22 cellular contexts compared by ENCODE assay signal in genomic region chr11:91397134-91397468, GRCh38.
DNase-seq lines count a peak whose midpoint lies in the region; ATAC-seq, FAIRE-seq and TF ChIP-seq lines count a peak whose summit lies in the region.
"Had no signal": no experiment of that assay in that cellular context is flagged by ENCODE, and none has a peak within 500 bp of the region (broad histone marks: within the 10 kb centered on the region; RNA-seq: fewer than 3 reads in every experiment).

No MANE protein-coding gene starts in this region.

- no peaks in the 10 kb centered on the region for H3K27me3 Mint-ChIP-seq in Caco-2 (ENCODE audit: insufficient read depth, unreplicated experiment)
- no peaks in the 10 kb centered on the region for H3K27me3 Mint-ChIP-seq in astrocyte (ENCODE audit: low read depth, unreplicated experiment)
- H3K27me3 Mint-ChIP-seq in naive thymus-derived CD8-positive, alpha-beta T cell, result no peaks in the 10 kb centered on the region

- no peaks in the 10 kb centered on the region for H3K27me3 ChIP-seq in Caco-2 (replicated peaks; ENCODE audit: control insufficient read depth, insufficient read depth, low read length)
- no peaks in the 10 kb centered on the region for H3K27me3 ChIP-seq in astrocyte (ENCODE audit: insufficient read depth, low read length)
- H3K27me3 ChIP-seq in smooth muscle cell (ENCODE audit: low read depth), result no peaks in the 10 kb centered on the region
- no peaks in the 10 kb centered on the region for H3K27me3 ChIP-seq in left ventricle myocardium inferior (ENCODE audit: low read depth)

- no peaks in the 10 kb centered on the region for H3K79me2 ChIP-seq in astrocyte (ENCODE audit: insufficient read depth, low read length)
- no peaks in the 10 kb centered on the region for H3K79me2 ChIP-seq in smooth muscle cell (ENCODE audit: low read depth)

- POLR2A ChIA-PET in Caco-2 (lab: Charles Lee), result no interaction called here
- POLR2A ChIA-PET in naive thymus-derived CD8-positive, alpha-beta T cell (lab: Charles Lee), result no interaction called here

- H3K36me3 Mint-ChIP-seq in Caco-2 (ENCODE audit: insufficient read depth, unreplicated experiment) (no peaks in the 10 kb centered on the region), astrocyte (ENCODE audit: low read depth, unreplicated experiment) (no peaks in the 10 kb centered on the region)
- H3K36me3 Mint-ChIP-seq in naive thymus-derived CD8-positive, alpha-beta T cell, result no peaks in the 10 kb centered on the region

- WGBS in smooth muscle cell (ENCODE audit: low lambda C conversion rate), result 66% methylated on average over 2 of the region's 2 CpGs

- intact Hi-C loops in Caco-2 (cut with micrococcal nuclease; ENCODE audit: unreplicated experiment) (no loop called here), Right ventricle myocardium superior (cut with DNase I) (no loop called here), left ventricle myocardium inferior (cut with micrococcal nuclease) (no loop called here)

- peaks cover 4% of the 10 kb centered on the region; the same call in 1 of the 2 replicates for H3K9me3 ChIP-seq in Caco-2
- H3K9me3 ChIP-seq in astrocyte (ENCODE audit: insufficient read depth, low read depth, low read length), result no peaks in the 10 kb centered on the region
- no peaks in the 10 kb centered on the region for H3K9me3 ChIP-seq in smooth muscle cell (replicated peaks; ENCODE audit: low read depth)
- H3K9me3 ChIP-seq in left ventricle myocardium inferior (replicated peaks), result peaks cover 12% of the 10 kb centered on the region
- H3K9me3 ChIP-seq: HAP-1, SK-N-SH had no signal

- H3K27ac Mint-ChIP-seq in Caco-2 (ENCODE audit: unreplicated experiment) (peak overlapping the region; percentile 16), astrocyte (ENCODE audit: unreplicated experiment) (peak overlapping the region; percentile 88)
- H3K27ac Mint-ChIP-seq in naive thymus-derived CD8-positive, alpha-beta T cell, result no peak overlapping the region
- H3K27ac Mint-ChIP-seq: HFFc6; T-helper 1 cell treated with Interleukin-12 subunit alpha and Interleukin-12 subunit beta and Interleukin-4 antibody, amounts not matched to agents 30 μg/mL and 1 μg/mL, for 36 hours had no signal

- no peak overlapping the region for H3K9ac ChIP-seq in astrocyte (ENCODE audit: low read length)
- H3K9ac ChIP-seq in smooth muscle cell (ENCODE audit: low read depth), result no peak overlapping the region
- H3K9ac ChIP-seq: GM23248, SK-N-SH had no signal

- peaks cover 13% of the 10 kb centered on the region for H3K4me1 Mint-ChIP-seq in Caco-2 (ENCODE audit: low read depth, unreplicated experiment)
- peaks cover 12% of the 10 kb centered on the region for H3K4me1 Mint-ChIP-seq in astrocyte (ENCODE audit: low read depth, unreplicated experiment)
- no peaks in the 10 kb centered on the region for H3K4me1 Mint-ChIP-seq in naive thymus-derived CD8-positive, alpha-beta T cell

- DNase-seq in Caco-2 (no peak), M059J (ENCODE audit: low read depth) (peak; percentile 2), astrocyte (ENCODE audit: low read depth) (no peak), smooth muscle cell (lab: John Stamatoyannopoulos, UW; ENCODE audit: unreplicated experiment) (no peak), Right ventricle myocardium superior (no peak), left ventricle myocardium inferior (no peak)
- DNase-seq in naive thymus-derived CD8-positive, alpha-beta T cell, result no peak
- DNase-seq: GM23248, HFFc6, NCI-H1092, NCI-H1436, NCI-H1930, NCI-H446 treated with DMSO at 0.1 percent for 48 hours, NCI-H526, NCI-H82, SK-N-SH, SW 1271 had no signal

- H3K4me1 ChIP-seq in Caco-2 (peaks cover 15% of the 10 kb centered on the region), astrocyte (ENCODE audit: insufficient read depth, low read length) (no peaks in the 10 kb centered on the region), smooth muscle cell (ENCODE audit: low read depth) (no peaks in the 10 kb centered on the region), left ventricle myocardium inferior (peaks cover 11% of the 10 kb centered on the region)
- H3K4me1 ChIP-seq: HAP-1 had no signal

- H4K20me1 ChIP-seq in astrocyte (ENCODE audit: insufficient read depth, low read length), result no peaks in the 10 kb centered on the region
- H4K20me1 ChIP-seq in smooth muscle cell (ENCODE audit: low read depth), result no peaks in the 10 kb centered on the region

- H3F3A ChIP-seq in smooth muscle cell (ENCODE audit: low read depth), result no peaks in the 10 kb centered on the region

- H3K4me3 Mint-ChIP-seq in Caco-2 (ENCODE audit: unreplicated experiment), result peak overlapping the region; percentile 23
- H3K4me3 Mint-ChIP-seq in astrocyte (ENCODE audit: unreplicated experiment), result no peak overlapping the region
- no peak overlapping the region for H3K4me3 Mint-ChIP-seq in naive thymus-derived CD8-positive, alpha-beta T cell
- H3K4me3 Mint-ChIP-seq: HFFc6; T-helper 1 cell treated with Interleukin-12 subunit alpha and Interleukin-12 subunit beta and Interleukin-4 antibody, amounts not matched to agents 30 μg/mL and 1 μg/mL, for 36 hours had no signal

- no peaks in the 10 kb centered on the region for H3K9me3 Mint-ChIP-seq in Caco-2 (ENCODE audit: unreplicated experiment)
- peaks cover 3% of the 10 kb centered on the region for H3K9me3 Mint-ChIP-seq in astrocyte (ENCODE audit: unreplicated experiment)
- H3K9me3 Mint-ChIP-seq in naive thymus-derived CD8-positive, alpha-beta T cell, result peaks cover 4 to 27% (median 11%) of the 10 kb centered on the region in 9 donors

- no TSS peak for BruUV-seq in Caco-2 (replicated peaks; lab: Mats Ljungman, UMichigan)

- TF ChIP-seq CTCF in Caco-2 (IDR thresholded peaks at IDR 0.05; ENCODE audit: insufficient read depth in 1 of 2, low read depth in 1 of 2, low read length in 1 of 2, severe bottlenecking in 1 of 2, unreplicated experiment in 1 of 2) (no peak), astrocyte (IDR thresholded peaks at IDR 0.05; ENCODE audit: insufficient read depth, low read depth, low read length) (no peak), smooth muscle cell (IDR thresholded peaks at IDR 0.05; ENCODE audit: borderline replicate concordance, insufficient read depth, poor library complexity, severe bottlenecking) (no peak), left ventricle myocardium inferior (IDR thresholded peaks at IDR 0.05; ENCODE audit: borderline replicate concordance) (no peak)

- CTCF ChIA-PET in Caco-2 (lab: Charles Lee), result no interaction called here

- H3K4me3 ChIP-seq in Caco-2 (ENCODE audit: low read depth, low read length), result no peak overlapping the region
- no peak overlapping the region for H3K4me3 ChIP-seq in astrocyte (ENCODE audit: insufficient read depth, low read depth, low read length)
- no peak overlapping the region for H3K4me3 ChIP-seq in smooth muscle cell
- no peak overlapping the region for H3K4me3 ChIP-seq in left ventricle myocardium inferior
- H3K4me3 ChIP-seq: GM23248, HAP-1 had no signal

- H3K4me2 ChIP-seq in astrocyte (ENCODE audit: low read length) (no peak overlapping the region), smooth muscle cell (no peak overlapping the region)
- H3K4me2 ChIP-seq: SK-N-SH had no signal

- no peak overlapping the region for H2AFZ ChIP-seq in astrocyte (ENCODE audit: low read depth, low read length)
- H2AFZ ChIP-seq in smooth muscle cell (ENCODE audit: low read depth), result no peak overlapping the region
- H2AFZ ChIP-seq: GM23248 had no signal

- no peaks in the 10 kb centered on the region for H3K36me3 ChIP-seq in Caco-2 (ENCODE audit: control insufficient read depth, insufficient read depth, low read length)
- no peaks in the 10 kb centered on the region for H3K36me3 ChIP-seq in astrocyte (ENCODE audit: insufficient read depth, low read length)
- no peaks in the 10 kb centered on the region for H3K36me3 ChIP-seq in smooth muscle cell (ENCODE audit: low read depth)
- no peaks in the 10 kb centered on the region for H3K36me3 ChIP-seq in left ventricle myocardium inferior
- H3K36me3 ChIP-seq: HAP-1 had no signal

- no peak for FAIRE-seq in astrocyte (lab: Jason Lieb, UNC)
- FAIRE-seq: D721Med had no signal

- ATAC-seq in Right ventricle myocardium superior (ENCODE audit: poor library complexity), result no peak
- no peak for ATAC-seq in naive thymus-derived CD8-positive, alpha-beta T cell
- ATAC-seq: Panc1 had no signal

- no peak overlapping the region for H3K27ac ChIP-seq in astrocyte (ENCODE audit: low read depth, low read length)
- H3K27ac ChIP-seq in smooth muscle cell (ENCODE audit: low read depth), result peak overlapping the region; percentile 54
- H3K27ac ChIP-seq in left ventricle myocardium inferior (replicated peaks), result no peak overlapping the region
- H3K27ac ChIP-seq: GM23248, HL-60 had no signal

Comparison
In these comparisons a context has a peak if more than half of its experiments do, and no peak if none do; other contexts are left out.
1. H3K27ac Mint-ChIP-seq: peak in Caco-2 (single experiment) and astrocyte (single experiment); none in naive thymus-derived CD8-positive, alpha-beta T cell (0 of 10).